ENCODE assay signal across 11 cellular contexts in the genomic region with DNA sequence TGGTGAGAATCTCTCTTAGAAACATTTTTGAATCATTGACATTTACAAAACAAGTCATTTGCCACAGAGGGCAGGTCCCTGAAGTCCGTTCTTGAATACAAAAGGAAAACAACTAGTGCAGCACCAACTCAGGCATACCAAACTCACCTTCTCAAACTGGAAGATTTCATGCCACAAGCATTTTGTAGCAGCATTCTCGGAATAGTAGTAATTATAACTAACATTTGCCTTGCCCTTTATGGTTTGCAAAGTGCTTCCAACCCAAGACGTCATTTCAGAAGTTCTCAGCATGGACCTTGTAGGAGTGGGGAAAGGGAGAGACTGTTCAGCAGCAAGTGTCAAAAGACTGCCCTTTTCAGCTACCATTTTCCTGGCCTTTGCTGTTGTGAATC.
A peak's percentile ranks its signal among the peaks of the same experiment; 100 is the strongest.
DNase-seq lines count a peak whose midpoint lies in the region; ATAC-seq and TF ChIP-seq lines count a peak whose summit lies in the region.
"Had no signal": no experiment of that assay in that cellular context is flagged by ENCODE, and none has a peak within 500 bp of the region (broad histone marks: within the 10 kb centered on the region; RNA-seq: fewer than 3 reads in every experiment).

No MANE protein-coding gene starts in this region.

- peak overlapping the region; percentile 69 for H3K9ac ChIP-seq in mesenchymal stem cell (ENCODE audit: low read length)

- no peak overlapping the region for H4K91ac ChIP-seq in mesenchymal stem cell (ENCODE audit: low read length)

- DNase-seq in NCI-H1092 treated with DMSO at 0.1 percent for 48 hours (lab: John Stamatoyannopoulos, UW): peak; percentile 41
- DNase-seq in NCI-H1092 (lab: John Stamatoyannopoulos, UW): no peak
- DNase-seq in choroid plexus epithelial cell (ENCODE audit: low read depth): peak; percentile 80
- DNase-seq in mesenchymal stem cell: no peak
- DNase-seq in transverse colon: no peak
- no peak for DNase-seq in NCI-H345 (lab: John Stamatoyannopoulos, UW)
- DNase-seq: activated CD4-positive, alpha-beta T cell treated with anti-CD3 and anti-CD28 coated beads, Interleukin-2, amount 10 ng/mL, durations not matched to agents 24 days and 14 days; central memory CD4-positive, alpha-beta T cell; testis had no signal

- no peak for ATAC-seq in GM21723 (IDR thresholded peaks at IDR 0.05; ENCODE audit: unreplicated experiment)
- ATAC-seq in HG03521 (IDR thresholded peaks at IDR 0.05; ENCODE audit: unreplicated experiment): no peak

- H3K4me1 ChIP-seq in mesenchymal stem cell (ENCODE audit: control insufficient read depth, insufficient read depth, low read depth, low read length) (peaks cover 1% of the 10 kb centered on the region), transverse colon (peaks cover 7 to 25% (median 17%) of the 10 kb centered on the region in 4 donors)

- no peak overlapping the region for H2AK5ac ChIP-seq in mesenchymal stem cell (ENCODE audit: low read length, severe bottlenecking)

- no peak overlapping the region for H3K23ac ChIP-seq in mesenchymal stem cell (ENCODE audit: low read length in 2 of 2)

- H2BK120ac ChIP-seq in mesenchymal stem cell (ENCODE audit: low read depth, low read length): no peak overlapping the region

- no peak overlapping the region for H3K14ac ChIP-seq in mesenchymal stem cell (ENCODE audit: low read length in 2 of 2)

- no peak for TF ChIP-seq EP300 in transverse colon (IDR thresholded peaks at IDR 0.05; ENCODE audit: low read depth)

- TF ChIP-seq CTCF in choroid plexus epithelial cell (conservative IDR thresholded peaks at IDR 0.05; ENCODE audit: low read depth, low read length) (no peak), transverse colon (IDR thresholded peaks at IDR 0.05) (no peak)

- peak overlapping the region; percentile 82 for H3K27ac ChIP-seq in mesenchymal stem cell (ENCODE audit: low read length, poor library complexity, severe bottlenecking)
- H3K27ac ChIP-seq in transverse colon: peak overlapping the region; percentile 65 to 75 (median 68)

- H4K8ac ChIP-seq in mesenchymal stem cell (ENCODE audit: low read length): no peak overlapping the region

- H3K4me3 ChIP-seq in choroid plexus epithelial cell (ENCODE audit: low read depth, low read length) (no peak overlapping the region), mesenchymal stem cell (ENCODE audit: insufficient read depth in 1 of 2, low read depth in 1 of 2, low read length in 2 of 2) (peak overlapping the region in 1 of 2 experiments; percentile 51), transverse colon (no peak overlapping the region)
- H3K4me3 ChIP-seq: testis had no signal

- no peak overlapping the region for H3K4me2 ChIP-seq in mesenchymal stem cell (ENCODE audit: low read length, poor library complexity, severe bottlenecking)

- intact Hi-C loops in transverse colon (cut with DNase I; ENCODE audit: low total_unique reads): no loop called here

- H3K27me3 ChIP-seq in mesenchymal stem cell (ENCODE audit: control insufficient read depth in 1 of 2, insufficient read depth in 1 of 2, low read length in 2 of 2) (no peaks in the 10 kb centered on the region), transverse colon (no peaks in the 10 kb centered on the region)
- H3K27me3 ChIP-seq: testis had no signal

- no peak overlapping the region for H2AFZ ChIP-seq in mesenchymal stem cell (ENCODE audit: low read depth, low read length)

- no peak for TF ChIP-seq POLR2A in transverse colon (IDR thresholded peaks at IDR 0.05)

- 51% methylated on average over 2 of the region's 3 CpGs for WGBS in mesenchymal stem cell
- WGBS in transverse colon (ENCODE audit: low coverage in 1 of 2), 2 donors: 0 to 24% methylated on average over 3 of the region's 3 CpGs

- in situ Hi-C loops in transverse colon (cut with MboI; ENCODE audit: low pct_ligation_motif_present in 1 of 4, low pct_unique_long_range_greater_than_20kb in 1 of 4, low sequenced_read_pairs in 3 of 4): no loop called here

- no peaks in the 10 kb centered on the region for H3K9me3 ChIP-seq in mesenchymal stem cell (ENCODE audit: control insufficient read depth, low read length)
- H3K9me3 ChIP-seq in transverse colon: no peaks in the 10 kb centered on the region
- H3K9me3 ChIP-seq: testis had no signal

- peak overlapping the region in 1 of 2 experiments; percentile 62 for H3K4ac ChIP-seq in mesenchymal stem cell (ENCODE audit: low read depth in 1 of 2, low read length in 2 of 2)

- H3K79me1 ChIP-seq in mesenchymal stem cell (replicated peaks; ENCODE audit: low read length, poor library complexity, severe bottlenecking): no peaks in the 10 kb centered on the region

- H3K36me3 ChIP-seq in mesenchymal stem cell (ENCODE audit: control insufficient read depth in 1 of 2, insufficient read depth in 2 of 2, low read depth in 1 of 2, low read length in 2 of 2): no peaks in the 10 kb centered on the region
- H3K36me3 ChIP-seq in transverse colon: no peaks in the 10 kb centered on the region

- peak overlapping the region; percentile 7 to 54 for H3K18ac ChIP-seq in mesenchymal stem cell (ENCODE audit: low read depth in 1 of 2, low read length in 2 of 2)

- no peak overlapping the region for H2BK5ac ChIP-seq in mesenchymal stem cell (ENCODE audit: low read depth, low read length, poor library complexity, severe bottlenecking)

- no peak overlapping the region for H2BK15ac ChIP-seq in mesenchymal stem cell (ENCODE audit: low read depth, poor library complexity, severe bottlenecking)

- peak overlapping the region in 1 of 2 experiments; percentile 37 for H2BK12ac ChIP-seq in mesenchymal stem cell (ENCODE audit: low read length in 2 of 2)

Comparison
In these comparisons a context has a peak if more than half of its experiments do, and no peak if none do; other contexts are left out.
1. DNase-seq: peak in NCI-H1092 treated with DMSO at 0.1 percent for 48 hours (single experiment) and choroid plexus epithelial cell (single experiment); none in NCI-H1092 (single experiment), mesenchymal stem cell (single experiment), transverse colon (single experiment) and NCI-H345 (single experiment).